Comparison of ENCODE assay signal across 9 cellular contexts in the genomic region with DNA sequence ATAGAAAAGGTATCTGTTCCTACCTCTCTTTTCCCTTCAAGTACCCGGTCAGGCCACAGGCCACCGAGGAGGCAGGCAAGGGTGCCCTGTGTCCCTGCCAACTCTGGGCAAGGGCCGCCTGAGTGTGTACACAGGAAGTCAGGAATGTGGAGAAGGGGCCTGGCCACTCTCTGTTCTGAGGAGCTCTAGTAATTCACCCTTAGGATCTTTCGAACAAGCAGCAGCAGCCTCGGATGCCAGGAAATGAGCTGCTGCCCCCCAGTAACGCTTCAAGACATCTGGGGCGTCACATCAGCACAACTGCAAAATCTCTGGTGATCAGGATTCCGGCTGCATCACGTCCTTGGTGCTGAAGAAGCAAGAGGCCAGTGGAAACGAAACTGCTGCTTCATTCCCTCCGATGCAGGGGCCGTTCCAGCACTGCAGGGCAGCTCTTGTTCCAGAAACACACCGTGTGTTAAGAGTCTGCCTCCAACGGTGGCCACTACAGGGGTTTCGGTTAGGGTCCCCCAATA. TPM values are rescaled to one million over a fixed set of nuclear protein-coding genes. Genes with fewer than 3 reads are reported as not detected.
DNase-seq lines count a peak whose midpoint lies in the region; ATAC-seq, FAIRE-seq and TF ChIP-seq lines count a peak whose summit lies in the region.
"Had no signal": no experiment of that assay in that cellular context is flagged by ENCODE, and none has a peak within 500 bp of the region (broad histone marks: within the 10 kb centered on the region; RNA-seq: fewer than 3 reads in every experiment).

No MANE protein-coding gene starts in this region.

- DNase-seq in GM12891 (ENCODE audit: insufficient read length, low spot score) (no peak), kidney tubule cell (ENCODE audit: low spot score) (peak; percentile 57), spleen (peak; percentile 76), cortex of kidney (lab: John Stamatoyannopoulos, UW) (no peak), ureter (ENCODE audit: low spot score) (no peak)
- DNase-seq: activated CD4-positive, alpha-beta T cell treated with anti-CD3 and anti-CD28 coated beads for 4 hours had no signal

- TF ChIP-seq CTCF in brain (conservative IDR thresholded peaks at IDR 0.05) (no peak), spleen (IDR thresholded peaks at IDR 0.05 in 8 of 11, conservative IDR thresholded peaks at IDR 0.05 in 3 of 11) (no peak)

- ATAC-seq in HG03354 (IDR thresholded peaks at IDR 0.05; ENCODE audit: poor library complexity, severe bottlenecking, unreplicated experiment) (no peak), HG02678 (IDR thresholded peaks at IDR 0.05; ENCODE audit: unreplicated experiment) (no peak)

- peaks cover 66% of the 10 kb centered on the region for H3K27me3 Mint-ChIP-seq in brain

- peak; percentile 26 for FAIRE-seq in GM12891 (lab: Jason Lieb, UNC)

- H3K4me1 ChIP-seq in spleen = peaks cover 0 to 92% (median 62%) of the 10 kb centered on the region in 6 donors

- H3K4me3 ChIP-seq in spleen = peak overlapping the region; percentile 8 to 92 (median 86)

- H3K27ac Mint-ChIP-seq in brain = peak overlapping the region in 2 of 5 experiments; percentile 33 to 82

- peaks cover 0 to 6% (median 0%) of the 10 kb centered on the region in 8 donors for H3K9me3 ChIP-seq in spleen

- intact Hi-C loops in spleen (cut with DNase I; ENCODE audit: low total_unique reads) = no loop called here

- H3K4me3 Mint-ChIP-seq in brain = peak overlapping the region; percentile 76 to 92 (median 91)

- peaks cover 15% of the 10 kb centered on the region for H3K36me3 Mint-ChIP-seq in brain

- peaks cover 0 to 34% (median 4%) of the 10 kb centered on the region in 6 donors for H3K36me3 ChIP-seq in spleen

- peak overlapping the region; percentile 54 to 96 (median 94) for H3K27ac ChIP-seq in spleen

- WGBS in spleen, 5 donors = 50 to 72% (median 65%) methylated on average over 14 to 15 of the region's 15 CpGs

- peaks cover 19% of the 10 kb centered on the region for H3K4me1 Mint-ChIP-seq in brain

- H3K27me3 ChIP-seq in spleen (replicated peaks in 1 of 7) = no peaks in the 10 kb centered on the region

- TF ChIP-seq POLR2A in GM12891 (IDR thresholded peaks at IDR 0.05; ENCODE audit: low read depth, low read length) (no peak), spleen (IDR thresholded peaks at IDR 0.05) (no peak)

- H3K9me3 Mint-ChIP-seq in brain = peaks cover 4 to 8% (median 6%) of the 10 kb centered on the region in 5 experiments

TF ChIP-seq in GM12891, 5 proteins besides CTCF, POLR2A, EP300 and RAD21:
- no peak for TF ChIP-seq POU2F2 (IDR thresholded peaks at IDR 0.05; ENCODE audit: low read depth, low read length)
- no peak for TF ChIP-seq PAX5 (IDR thresholded peaks at IDR 0.05; ENCODE audit: insufficient read depth, low read length, severe bottlenecking)
- no peak for TF ChIP-seq TAF1 (IDR thresholded peaks at IDR 0.05; ENCODE audit: low read depth, low read length)
- no peak for TF ChIP-seq POLR2AphosphoS5 (IDR thresholded peaks at IDR 0.05; ENCODE audit: low read depth, low read length)
- TF ChIP-seq SPI1 (IDR thresholded peaks at IDR 0.05; ENCODE audit: low read depth, low read length) = no peak

RNA-seq across cellular contexts. Expression of gene RAB20, which starts 2.0 kb away (rescaled TPM):
- 24.1 TPM for polyA plus RNA-seq in GM12891 (2012; ENCODE audit: low read depth, missing spikeins)
- polyA plus RNA-seq in brain (ENCODE audit: insufficient read depth, low read depth, low replicate concordance) (3.1 TPM), spleen (10 to 100 TPM; 19.1 to 49.0 (median 39.6) TPM)
- total RNA-seq in spleen (10 to 100 TPM; 46.9 to 96.4 (median 61.1) TPM), ureter (35.4 TPM)

RNA-seq across cellular contexts. Expression of gene NAXD, which starts 55.9 kb away (rescaled TPM):
- 28.0 TPM for polyA plus RNA-seq in GM12891 (2012; ENCODE audit: low read depth, missing spikeins)
- 45.8 TPM for polyA plus RNA-seq in brain (ENCODE audit: insufficient read depth, low read depth, low replicate concordance)
- total RNA-seq in spleen = 10 to 100 TPM; 27.1 to 35.5 (median 34.0) TPM
- polyA plus RNA-seq in spleen = 10 to 100 TPM; 25.1 to 40.9 (median 35.8) TPM
- 37.8 TPM for total RNA-seq in ureter

Comparison
In these comparisons a context has a peak if more than half of its experiments do, and no peak if none do; other contexts are left out.
1. DNase-seq: peak in kidney tubule cell (single experiment) and spleen (single experiment); none in GM12891 (single experiment), cortex of kidney (single experiment) and ureter (single experiment).